1 cellular context compared by ENCODE assay signal in genomic region chr17:82863941-82864720, GRCh38.
TF ChIP-seq lines count a peak whose summit lies in the region.

No MANE protein-coding gene starts in this region.

TF ChIP-seq in K562, 482 proteins besides CTCF, POLR2A, EP300 and RAD21 (continued from another document and continues in another):
- TF ChIP-seq CHD7 (IDR thresholded peaks at IDR 0.05; ENCODE audit: low read depth, low read length) (no peak), MNT (conservative IDR thresholded peaks at IDR 0.05) (0 out of 4 replicates have a peak, but pooled peaks of 1 of the 2 experiments have one; percentile 24), PRMT5 (CRISPR knock-in tag; IDR thresholded peaks at IDR 0.05) (no peak), CTCFL (IDR thresholded peaks at IDR 0.05; ENCODE audit: borderline replicate concordance, insufficient read depth, low read depth, low read length, poor library complexity, severe bottlenecking) (no peak), FOXA3 (CRISPR knock-in tag; conservative IDR thresholded peaks at IDR 0.05 in 1 of 2, IDR thresholded peaks at IDR 0.05 in 1 of 2) (no peak), CREB5 (CRISPR knock-in tag; IDR thresholded peaks at IDR 0.05) (no peak), USF2 (CRISPR knock-in tag; IDR thresholded peaks at IDR 0.05) (no peak), GTF2A2 (tag; IDR thresholded peaks at IDR 0.05) (no peak), CBX1 (IDR thresholded peaks at IDR 0.05; ENCODE audit: low read depth) (no peak), SMAD4 (CRISPR knock-in tag; conservative IDR thresholded peaks at IDR 0.05) (no peak), REST (CRISPR knock-in tag; IDR thresholded peaks at IDR 0.05; ENCODE audit: low read depth) (no peak), ADNP (tag; IDR thresholded peaks at IDR 0.05) (no peak), ZNF740 (CRISPR knock-in tag; IDR thresholded peaks at IDR 0.05) (no peak), ZNF740 (tag; IDR thresholded peaks at IDR 0.05) (no peak), TRIM25 (IDR thresholded peaks at IDR 0.05; ENCODE audit: borderline replicate concordance) (no peak), PPARD (CRISPR knock-in tag; IDR thresholded peaks at IDR 0.05) (no peak), POLR2H (tag; IDR thresholded peaks at IDR 0.05; ENCODE audit: low read depth) (no peak), POLR2AphosphoS5 (IDR thresholded peaks at IDR 0.05; ENCODE audit: control insufficient read depth, insufficient read depth, low read depth, low read length) (no peak), PTBP1 (IDR thresholded peaks at IDR 0.05; ENCODE audit: low read depth, low read length) (no peak), JUN (IDR thresholded peaks at IDR 0.05; ENCODE audit: borderline replicate concordance, low read depth, low read length) (peak; percentile 89), JUN (CRISPR knock-in tag; IDR thresholded peaks at IDR 0.05; ENCODE audit: borderline replicate concordance) (no peak), ZNF282 (CRISPR knock-in tag; IDR thresholded peaks at IDR 0.05) (no peak), TFAP4 (CRISPR knock-in tag; IDR thresholded peaks at IDR 0.05; ENCODE audit: borderline replicate concordance) (peak; percentile 59; the same call in 1 of the 2 replicates), BACH1 (tag; IDR thresholded peaks at IDR 0.05) (0 out of 2 replicates have a peak, but pooled peaks have one; percentile 51), HDGF (IDR thresholded peaks at IDR 0.05) (no peak), TBL1XR1 (IDR thresholded peaks at IDR 0.05; ENCODE audit: low read length in 2 of 2) (no peak), NCOA4 (IDR thresholded peaks at IDR 0.05; ENCODE audit: partially characterized antibody) (no peak), DLX4 (CRISPR knock-in tag; IDR thresholded peaks at IDR 0.05) (no peak), PURB (CRISPR knock-in tag; IDR thresholded peaks at IDR 0.05; ENCODE audit: low read depth) (no peak)
